8 cellular contexts compared by ENCODE assay signal in genomic region chr11:73760066-73760679, GRCh38. TPM values are rescaled to one million over a fixed set of nuclear protein-coding genes. Genes with fewer than 3 reads are reported as not detected.
DNase-seq lines count a peak whose midpoint lies in the region; ATAC-seq and TF ChIP-seq lines count a peak whose summit lies in the region.

No MANE protein-coding gene starts in this region.

- peaks cover 21 to 48% (median 35%) of the 10 kb centered on the region in 4 donors for H3K4me1 Mint-ChIP-seq in CD4-positive, alpha-beta memory T cell
- peaks cover 16 to 23% (median 18%) of the 10 kb centered on the region in 3 donors for H3K4me1 Mint-ChIP-seq in IgD-negative memory B cell
- H3K4me1 Mint-ChIP-seq in activated T-cell treated with anti-CD3 and anti-CD28 coated beads, Interleukin-2, amount 50 U/mL, for 72 hours (ENCODE audit: low read depth), result peaks cover 41% of the 10 kb centered on the region
- H3K4me1 Mint-ChIP-seq in neural progenitor cell, result peaks cover 23% of the 10 kb centered on the region

- H3K36me3 ChIP-seq in CD4-positive, alpha-beta memory T cell (ENCODE audit: insufficient read depth, low read length), result no peaks in the 10 kb centered on the region
- H3K36me3 ChIP-seq in neural progenitor cell, result no peaks in the 10 kb centered on the region

- no peaks in the 10 kb centered on the region for H3K27me3 Mint-ChIP-seq in CD4-positive, alpha-beta memory T cell
- no peaks in the 10 kb centered on the region for H3K27me3 Mint-ChIP-seq in IgD-negative memory B cell
- H3K27me3 Mint-ChIP-seq in activated T-cell treated with anti-CD3 and anti-CD28 coated beads, Interleukin-2, amount 50 U/mL, for 72 hours (ENCODE audit: low read depth), result no peaks in the 10 kb centered on the region
- H3K27me3 Mint-ChIP-seq in neural progenitor cell (ENCODE audit: insufficient read depth, low read depth), result peaks cover 3% of the 10 kb centered on the region

- H3K9me3 ChIP-seq in CD4-positive, alpha-beta memory T cell (ENCODE audit: control insufficient read depth in 1 of 2, low read length in 2 of 2), result no peaks in the 10 kb centered on the region
- no peaks in the 10 kb centered on the region for H3K9me3 ChIP-seq in neural progenitor cell (ENCODE audit: low read depth)

- CTCF ChIA-PET in CD4-positive, alpha-beta memory T cell (lab: Charles Lee; ENCODE audit: partially characterized antibody), result interaction anchor here (0.9 to 3.5 kb wide), 3 partner anchors 19 to 28 kb away, joined by 3 to 25 read pairs (median 7); partner anchors contain the start of gene MRPL48

- H3K4me1 ChIP-seq in CD4-positive, alpha-beta memory T cell (ENCODE audit: insufficient read depth, low read length), result peaks cover 39% of the 10 kb centered on the region
- H3K4me1 ChIP-seq in foreskin keratinocyte (peaks cover 23% of the 10 kb centered on the region), neural progenitor cell (peaks cover 22% of the 10 kb centered on the region)

- H3K9me3 Mint-ChIP-seq in CD4-positive, alpha-beta memory T cell, result no peaks in the 10 kb centered on the region
- H3K9me3 Mint-ChIP-seq in IgD-negative memory B cell (no peaks in the 10 kb centered on the region), neural progenitor cell (no peaks in the 10 kb centered on the region)
- H3K9me3 Mint-ChIP-seq in activated T-cell treated with anti-CD3 and anti-CD28 coated beads, Interleukin-2, amount 50 U/mL, for 72 hours, result no peaks in the 10 kb centered on the region

- peak overlapping the region; percentile 90 for H3K4me2 ChIP-seq in neural progenitor cell

- POLR2A ChIA-PET in CD4-positive, alpha-beta memory T cell (lab: Charles Lee; ENCODE audit: partially characterized antibody), result interaction anchor here (0.5 to 6.8 kb wide), 19 partner anchors 7 to 734 kb away, joined by 3 to 278 read pairs (median 5); partner anchors contain the start of genes C2CD3, COA4, FAM168A and FCHSD2

- H3F3A ChIP-seq in neural progenitor cell (ENCODE audit: low read depth), result peaks cover 20% of the 10 kb centered on the region

- H3K27ac ChIP-seq in CD4-positive, alpha-beta memory T cell (ENCODE audit: low read depth, low read length), result peak overlapping the region; percentile 81
- H3K27ac ChIP-seq in foreskin keratinocyte (peak overlapping the region; percentile 86), neural progenitor cell (peak overlapping the region; percentile 70)

- H4K20me1 ChIP-seq in neural progenitor cell (ENCODE audit: low read depth), result peaks cover 26% of the 10 kb centered on the region

- H3K4me3 ChIP-seq in CD4-positive, alpha-beta memory T cell (ENCODE audit: low read length in 2 of 2), result peak overlapping the region; percentile 73 to 77
- peak overlapping the region; percentile 90 for H3K4me3 ChIP-seq in neural progenitor cell

- intact Hi-C loops in CD4-positive, alpha-beta memory T cell (cut with micrococcal nuclease), result loop anchor here (2.0 kb wide), 1 partner anchor 617 kb away; the partner anchor contains the start of gene FCHSD2

- peak overlapping the region; percentile 62 to 97 (median 92) for H3K27ac Mint-ChIP-seq in CD4-positive, alpha-beta memory T cell
- H3K27ac Mint-ChIP-seq in IgD-negative memory B cell (peak overlapping the region; percentile 85 to 97 (median 89)), neural progenitor cell (peak overlapping the region; percentile 94)
- peak overlapping the region; percentile 92 for H3K27ac Mint-ChIP-seq in activated T-cell treated with anti-CD3 and anti-CD28 coated beads, Interleukin-2, amount 50 U/mL, for 72 hours

- peak overlapping the region; percentile 85 to 96 (median 91) for H3K4me3 Mint-ChIP-seq in CD4-positive, alpha-beta memory T cell
- H3K4me3 Mint-ChIP-seq in IgD-negative memory B cell, result peak overlapping the region; percentile 53 to 95 (median 88)
- H3K4me3 Mint-ChIP-seq in activated T-cell treated with anti-CD3 and anti-CD28 coated beads, Interleukin-2, amount 50 U/mL, for 72 hours, result peak overlapping the region; percentile 91 to 98
- peak overlapping the region; percentile 98 for H3K4me3 Mint-ChIP-seq in neural progenitor cell

- H3K79me2 ChIP-seq in neural progenitor cell (ENCODE audit: low read depth), result peaks cover 52% of the 10 kb centered on the region

- H2AFZ ChIP-seq in neural progenitor cell (replicated peaks), result peak overlapping the region; percentile 73

- H3K27me3 ChIP-seq in CD4-positive, alpha-beta memory T cell (ENCODE audit: insufficient read depth, low read length), result no peaks in the 10 kb centered on the region
- H3K27me3 ChIP-seq in foreskin keratinocyte, result no peaks in the 10 kb centered on the region
- H3K27me3 ChIP-seq in neural progenitor cell, result no peaks in the 10 kb centered on the region

- peak in 2 of 5 donors; percentile 6 to 38 for DNase-seq in CD4-positive, alpha-beta memory T cell
- peak; percentile 45 for DNase-seq in GM20000 (ENCODE audit: low spot score)
- DNase-seq in activated T-cell treated with anti-CD3 and anti-CD28 coated beads, Interleukin-2, amount 50 U/mL, for 72 hours, result peak in 1 of 2 donors; percentile 43
- no peak for DNase-seq in foreskin keratinocyte
- DNase-seq in neural progenitor cell (ENCODE audit: low spot score), result peak; percentile 55
- DNase-seq in NCI-H2107 treated with DMSO at 0.1 percent for 48 hours (lab: John Stamatoyannopoulos, UW; ENCODE audit: unreplicated experiment), result no peak

- ATAC-seq in activated T-cell treated with anti-CD3 and anti-CD28 coated beads, Interleukin-2, amount 50 U/mL, for 72 hours (replicated peaks in 1 of 2), result peak in 1 of 2 donors; percentile 16
- ATAC-seq in foreskin keratinocyte (no peak), HG02938 (IDR thresholded peaks at IDR 0.05; ENCODE audit: unreplicated experiment) (no peak)

- TF ChIP-seq CTCF in GM20000 (IDR thresholded peaks at IDR 0.05; ENCODE audit: extremely low read depth, missing control alignments) (no peak), foreskin keratinocyte (conservative IDR thresholded peaks at IDR 0.05) (no peak), neural progenitor cell (IDR thresholded peaks at IDR 0.05) (no peak)

- H3K9ac ChIP-seq in neural progenitor cell, result peak overlapping the region; percentile 73

- H3K36me3 Mint-ChIP-seq in CD4-positive, alpha-beta memory T cell, result peaks cover 0 to 6% of the 10 kb centered on the region in 2 donors
- no peaks in the 10 kb centered on the region for H3K36me3 Mint-ChIP-seq in IgD-negative memory B cell
- H3K36me3 Mint-ChIP-seq in activated T-cell treated with anti-CD3 and anti-CD28 coated beads, Interleukin-2, amount 50 U/mL, for 72 hours (ENCODE audit: insufficient read depth in 2 of 2), result peaks cover 0 to 3% of the 10 kb centered on the region in 2 donors
- H3K36me3 Mint-ChIP-seq in neural progenitor cell, result peaks cover 4% of the 10 kb centered on the region

RNA-seq across cellular contexts. Expression of gene RAB6A, which starts 0.7 kb away (rescaled TPM):
- total RNA-seq in CD4-positive, alpha-beta memory T cell, result 100 to 1,000 TPM; 102 to 118 TPM
- 100 to 1,000 TPM; 122 to 129 TPM for polyA plus RNA-seq in CD4-positive, alpha-beta memory T cell
- polyA plus RNA-seq in IgD-negative memory B cell (93.4 TPM), foreskin keratinocyte (46.2 and 49.2 TPM in 2 replicates)
- 10 to 100 TPM; 63.6 to 73.7 TPM for total RNA-seq in activated T-cell treated with anti-CD3 and anti-CD28 coated beads, Interleukin-2, amount 50 U/mL, for 72 hours
- total RNA-seq in foreskin keratinocyte (86.2 and 91.1 TPM in 2 replicates), neural progenitor cell (ENCODE audit: low replicate concordance) (54.7 and 58.7 TPM in 2 replicates)

RNA-seq across cellular contexts. Expression of gene MRPL48, which starts 27.5 kb away (rescaled TPM):
- total RNA-seq in CD4-positive, alpha-beta memory T cell, result 10 to 100 TPM; 24.9 to 28.4 TPM
- polyA plus RNA-seq in CD4-positive, alpha-beta memory T cell, result 10 to 100 TPM; 73.7 to 85.1 TPM
- polyA plus RNA-seq in IgD-negative memory B cell, result 61.0 TPM
- 10 to 100 TPM; 45.1 to 55.8 TPM for total RNA-seq in activated T-cell treated with anti-CD3 and anti-CD28 coated beads, Interleukin-2, amount 50 U/mL, for 72 hours
- total RNA-seq in foreskin keratinocyte, result 54.3 and 58.3 TPM in 2 replicates
- polyA plus RNA-seq in foreskin keratinocyte, result 54.0 and 58.4 TPM in 2 replicates
- 21.0 and 27.2 TPM in 2 replicates for total RNA-seq in neural progenitor cell (ENCODE audit: low replicate concordance)

Comparison
In these comparisons a context has a peak if more than half of its experiments do, and no peak if none do; other contexts are left out.
1. DNase-seq: peak in GM20000 (single experiment) and neural progenitor cell (single experiment); none in foreskin keratinocyte (0 of 2) and NCI-H2107 treated with DMSO at 0.1 percent for 48 hours (single experiment).
2. Peak in every context shown above with its lines, with median percentiles within 50 percentile points of each other: H3K27ac ChIP-seq, H3K27ac Mint-ChIP-seq and H3K4me3 Mint-ChIP-seq.